8 cellular contexts compared by ENCODE assay signal in genomic region chr3:100260081-100260684, GRCh38. TPM values are rescaled to one million over a fixed set of nuclear protein-coding genes. Genes with fewer than 3 reads are reported as not detected.
DNase-seq lines count a peak whose midpoint lies in the region; ATAC-seq and TF ChIP-seq lines count a peak whose summit lies in the region.

No MANE protein-coding gene starts in this region.

- H3K79me2 ChIP-seq in DND-41 (ENCODE audit: insufficient read depth, low read length) (peaks cover 43% of the 10 kb centered on the region), KMS-11 (ENCODE audit: insufficient read depth, low read depth) (peaks cover 34% of the 10 kb centered on the region), parathyroid adenoma (peaks cover 25% of the 10 kb centered on the region)

- H3K4me3 Mint-ChIP-seq in activated T-helper 17 cell treated with anti-CD3 and anti-CD28 coated beads, Interleukin-2, amount 50 U/mL, for 72 hours: peak overlapping the region; percentile 86

- H3K27me3 ChIP-seq in DND-41 (ENCODE audit: insufficient read depth, low read length, poor library complexity) (no peaks in the 10 kb centered on the region), KMS-11 (ENCODE audit: insufficient read depth, low read depth) (no peaks in the 10 kb centered on the region), heart left ventricle (no peaks in the 10 kb centered on the region), parathyroid adenoma (ENCODE audit: control insufficient read depth, insufficient read depth, low read length) (no peaks in the 10 kb centered on the region)

- H3K4me1 ChIP-seq in DND-41 (ENCODE audit: insufficient read depth, low read length) (peaks cover 33% of the 10 kb centered on the region), KMS-11 (ENCODE audit: low read depth, poor library complexity, severe bottlenecking) (peaks cover 13% of the 10 kb centered on the region), heart left ventricle (peaks cover 0 to 64% (median 40%) of the 10 kb centered on the region in 12 donors), parathyroid adenoma (peaks cover 7% of the 10 kb centered on the region)

- H3K9ac ChIP-seq in DND-41 (ENCODE audit: low read depth, low read length) (peak overlapping the region; percentile 76), KMS-11 (no peak overlapping the region; the same call in 1 of the 2 replicates), parathyroid adenoma (no peak overlapping the region)

- no peak for ATAC-seq in DND-41 (ENCODE audit: insufficient read depth, low read depth)
- no peak for ATAC-seq in activated T-helper 17 cell treated with anti-CD3 and anti-CD28 coated beads, Interleukin-2, amount 50 U/mL, for 72 hours (replicated peaks)
- ATAC-seq in heart left ventricle: peak; percentile 22 to 59 (median 47)
- ATAC-seq in GM21423 (IDR thresholded peaks at IDR 0.05; ENCODE audit: unreplicated experiment): no peak
- ATAC-seq in HG03460 (IDR thresholded peaks at IDR 0.05; ENCODE audit: unreplicated experiment): no peak

- peaks cover 37% of the 10 kb centered on the region for H3K4me1 Mint-ChIP-seq in activated T-helper 17 cell treated with anti-CD3 and anti-CD28 coated beads, Interleukin-2, amount 50 U/mL, for 72 hours

- H4K20me1 ChIP-seq in DND-41 (ENCODE audit: insufficient read depth, low read length) (peaks cover 5% of the 10 kb centered on the region; the same call in 1 of the 2 replicates), KMS-11 (ENCODE audit: insufficient read depth) (no peaks in the 10 kb centered on the region)

- DNase-seq in DND-41 (no peak), heart left ventricle (peak; percentile 40 to 74 (median 56)), COLO829 (ENCODE audit: low spot score) (no peak)

- no peaks in the 10 kb centered on the region for H3K9me3 Mint-ChIP-seq in activated T-helper 17 cell treated with anti-CD3 and anti-CD28 coated beads, Interleukin-2, amount 50 U/mL, for 72 hours

- H3K4me2 ChIP-seq in DND-41 (ENCODE audit: insufficient read depth, low read length) (peak overlapping the region; percentile 92), KMS-11 (peak overlapping the region; percentile 51; the same call in 1 of the 2 replicates), parathyroid adenoma (ENCODE audit: low read length) (peak overlapping the region; percentile 64)

- H3K9me3 ChIP-seq in DND-41 (ENCODE audit: insufficient read depth, low read length, severe bottlenecking) (no peaks in the 10 kb centered on the region), heart left ventricle (no peaks in the 10 kb centered on the region), parathyroid adenoma (ENCODE audit: control insufficient read depth, low read length) (no peaks in the 10 kb centered on the region)

- H3K36me3 Mint-ChIP-seq in activated T-helper 17 cell treated with anti-CD3 and anti-CD28 coated beads, Interleukin-2, amount 50 U/mL, for 72 hours (ENCODE audit: low read depth): peaks cover 6% of the 10 kb centered on the region

- no peak for TF ChIP-seq POLR2A in heart left ventricle (IDR thresholded peaks at IDR 0.05)

- TF ChIP-seq CTCF in DND-41 (IDR thresholded peaks at IDR 0.05; ENCODE audit: borderline replicate concordance, extremely low read depth, low read length, poor library complexity, severe bottlenecking): no peak
- no peak for TF ChIP-seq CTCF in KMS-11 (conservative IDR thresholded peaks at IDR 0.05; ENCODE audit: low read depth, low read length)
- peak in 6 of 12 donors; percentile 17 to 32 (median 20) for TF ChIP-seq CTCF in heart left ventricle (IDR thresholded peaks at IDR 0.05)
- no peak for TF ChIP-seq CTCF in parathyroid adenoma (IDR thresholded peaks at IDR 0.05)

- intact Hi-C loops in heart left ventricle (cut with DNase I): loop anchor here in 2 of 10 donors (1.0 to 2.0 kb wide), 2 partner anchors 75 to 384 kb away; partner anchors contain the start of gene NIT2 (in 1 of the 2)

- no peaks in the 10 kb centered on the region for H3K27me3 Mint-ChIP-seq in activated T-helper 17 cell treated with anti-CD3 and anti-CD28 coated beads, Interleukin-2, amount 50 U/mL, for 72 hours

- no peaks in the 10 kb centered on the region for H3K36me3 ChIP-seq in DND-41 (ENCODE audit: insufficient read depth, low read length)
- H3K36me3 ChIP-seq in KMS-11 (ENCODE audit: insufficient read depth): no peaks in the 10 kb centered on the region
- no peaks in the 10 kb centered on the region for H3K36me3 ChIP-seq in heart left ventricle
- no peaks in the 10 kb centered on the region for H3K36me3 ChIP-seq in parathyroid adenoma (ENCODE audit: control insufficient read depth, insufficient read depth, low read length)

- H2AFZ ChIP-seq in DND-41 (ENCODE audit: low read depth, low read length): peak overlapping the region; percentile 77
- peak overlapping the region; percentile 71 for H2AFZ ChIP-seq in KMS-11 (ENCODE audit: low read depth)
- peak overlapping the region; percentile 94 for H2AFZ ChIP-seq in parathyroid adenoma

- H3K27ac ChIP-seq in DND-41 (ENCODE audit: low read length): peak overlapping the region; percentile 85
- H3K27ac ChIP-seq in KMS-11: no peak overlapping the region
- H3K27ac ChIP-seq in heart left ventricle: peak overlapping the region; percentile 84 to 98 (median 92)
- H3K27ac ChIP-seq in parathyroid adenoma: peak overlapping the region; percentile 78

- 6 to 11% (median 8%) methylated on average over 18 of the region's 18 CpGs for WGBS in heart left ventricle, 4 donors

- H3K27ac Mint-ChIP-seq in activated T-helper 17 cell treated with anti-CD3 and anti-CD28 coated beads, Interleukin-2, amount 50 U/mL, for 72 hours: peak overlapping the region; percentile 91

- H3K4me3 ChIP-seq in DND-41 (ENCODE audit: low read depth in 1 of 2, low read length in 2 of 2): peak overlapping the region; percentile 49 to 79; a peak in 3 of 4 replicates
- no peak overlapping the region for H3K4me3 ChIP-seq in KMS-11 (IDR thresholded peaks at IDR 0.05; ENCODE audit: insufficient read depth, low read depth, low read length)
- peak overlapping the region in 11 of 12 donors; percentile 66 to 97 (median 90) for H3K4me3 ChIP-seq in heart left ventricle
- peak overlapping the region; percentile 98 for H3K4me3 ChIP-seq in parathyroid adenoma (ENCODE audit: low read depth, low read length)

RNA-seq across cellular contexts. Expression of gene TBC1D23, which starts 0.6 kb away (rescaled TPM):
- 10 to 100 TPM; 26.5 to 28.6 TPM for total RNA-seq in activated T-helper 17 cell treated with anti-CD3 and anti-CD28 coated beads, Interleukin-2, amount 50 U/mL, for 72 hours
- total RNA-seq in heart left ventricle: 10 to 100 TPM; 17.7 to 38.3 (median 32.9) TPM
- 10 to 100 TPM; 13.6 to 41.7 TPM for polyA plus RNA-seq in heart left ventricle

Comparison
In these comparisons a context has a peak if more than half of its experiments do, and no peak if none do; other contexts are left out.
1. ATAC-seq: peak in heart left ventricle (4 of 4); none in DND-41 (single experiment), activated T-helper 17 cell treated with anti-CD3 and anti-CD28 coated beads, Interleukin-2, amount 50 U/mL, for 72 hours (single experiment), GM21423 (single experiment) and HG03460 (single experiment).
2. DNase-seq: peak in heart left ventricle (5 of 5); none in DND-41 (single experiment) and COLO829 (single experiment).
3. Peak in every context shown above with its lines, with median percentiles within 50 percentile points of each other: H2AFZ ChIP-seq and H3K4me2 ChIP-seq.